Comparison of ENCODE assay signal across 9 cellular contexts in genomic region chr11:1564535-1565172, GRCh38. TPM values are rescaled to one million over a fixed set of nuclear protein-coding genes. Genes with fewer than 3 reads are reported as not detected.
A peak's percentile ranks its signal among the peaks of the same experiment; 100 is the strongest.
DNase-seq lines count a peak whose midpoint lies in the region; ATAC-seq and TF ChIP-seq lines count a peak whose summit lies in the region.
"Had no signal": no experiment of that assay in that cellular context is flagged by ENCODE, and none has a peak within 500 bp of the region (broad histone marks: within the 10 kb centered on the region; RNA-seq: fewer than 3 reads in every experiment).

No MANE protein-coding gene starts in this region.

- H3K9me2 ChIP-seq in MM.1S (replicated peaks; ENCODE audit: insufficient read depth, low read length) = no peaks in the 10 kb centered on the region

- no peaks in the 10 kb centered on the region for H3F3A ChIP-seq in MM.1S (ENCODE audit: insufficient read depth, low read length)

- H2AFZ ChIP-seq in MM.1S (ENCODE audit: low read length) = no peak overlapping the region

- H3K9me3 ChIP-seq in MM.1S (replicated peaks; ENCODE audit: insufficient read depth, low read length) = no peaks in the 10 kb centered on the region

- H3K9me3 Mint-ChIP-seq in central memory CD8-positive, alpha-beta T cell = no peaks in the 10 kb centered on the region
- H3K9me3 Mint-ChIP-seq: activated B cell treated with CpG ODN at 0.5 μM for 24 hours had no signal

- no peak overlapping the region for H3K27ac ChIP-seq in MM.1S (ENCODE audit: low read length)

- peaks cover 70% of the 10 kb centered on the region for H3K36me3 Mint-ChIP-seq in central memory CD8-positive, alpha-beta T cell (ENCODE audit: insufficient read depth)

- no peaks in the 10 kb centered on the region for H3K36me3 ChIP-seq in MM.1S (replicated peaks; ENCODE audit: insufficient read depth, low read length)

- TF ChIP-seq CTCF in AG09319 (IDR thresholded peaks at IDR 0.05; ENCODE audit: low read depth, low read length) (no peak), MM.1S (IDR thresholded peaks at IDR 0.05; ENCODE audit: low read length) (no peak)

- H3K27ac Mint-ChIP-seq in central memory CD8-positive, alpha-beta T cell (ENCODE audit: low read depth) = peak overlapping the region; percentile 92
- H3K27ac Mint-ChIP-seq: activated B cell treated with CpG ODN at 0.5 μM for 24 hours had no signal

- no peak overlapping the region for H3K9ac ChIP-seq in MM.1S (ENCODE audit: low read length)

- no peak for ATAC-seq in central memory CD8-positive, alpha-beta T cell (replicated peaks; ENCODE audit: extremely low read depth, poor library complexity, severe bottlenecking)
- no peak for ATAC-seq in left lobe of liver
- no peak for ATAC-seq in HG03457 (IDR thresholded peaks at IDR 0.05; ENCODE audit: unreplicated experiment)

- no peaks in the 10 kb centered on the region for H3K4me1 ChIP-seq in MM.1S (ENCODE audit: low read length)

- no peak overlapping the region for H3K4me3 Mint-ChIP-seq in central memory CD8-positive, alpha-beta T cell
- H3K4me3 Mint-ChIP-seq: activated B cell treated with CpG ODN at 0.5 μM for 24 hours had no signal

- no peaks in the 10 kb centered on the region for H3K27me3 Mint-ChIP-seq in central memory CD8-positive, alpha-beta T cell

- no peak overlapping the region for H3K4me3 ChIP-seq in MM.1S (ENCODE audit: low read length)

- H4K20me1 ChIP-seq in MM.1S (ENCODE audit: insufficient read depth, low read length) = no peaks in the 10 kb centered on the region

- H3K27me3 ChIP-seq in MM.1S (replicated peaks; ENCODE audit: insufficient read depth, low read length) = peaks cover 76% of the 10 kb centered on the region

- H3K4me1 Mint-ChIP-seq in central memory CD8-positive, alpha-beta T cell = peaks cover 28% of the 10 kb centered on the region
- H3K4me1 Mint-ChIP-seq: activated B cell treated with CpG ODN at 0.5 μM for 24 hours had no signal

- DNase-seq in AG09319 (ENCODE audit: extremely low read depth, low read depth) (peak; percentile 8), MM.1S (peak; percentile 20), left lobe of liver (ENCODE audit: low spot score) (peak; percentile 44), SIG-M5 (lab: John Stamatoyannopoulos, UW) (no peak), SIG-M5 treated with dmso at 0.1 percent for 504 hours (lab: John Stamatoyannopoulos, UW; ENCODE audit: unreplicated experiment) (no peak), NCI-H187 treated with DMSO at 0.1 percent for 48 hours (lab: John Stamatoyannopoulos, UW) (no peak)
- no peak for DNase-seq in central memory CD8-positive, alpha-beta T cell (ENCODE audit: low spot score in 2 of 2)
- DNase-seq: activated B cell treated with CpG ODN at 0.5 μM for 24 hours had no signal

- no peaks in the 10 kb centered on the region for H3K79me2 ChIP-seq in MM.1S (ENCODE audit: low read length)

- no peak overlapping the region for H3K4me2 ChIP-seq in MM.1S (ENCODE audit: low read depth, low read length)

RNA-seq across cellular contexts. Expression of gene DUSP8, which starts 7.4 kb away (rescaled TPM):
- 0.23 TPM for total RNA-seq in left lobe of liver

RNA-seq across cellular contexts. Expression of gene KRTAP5-1, which starts 20.4 kb away (rescaled TPM):
- total RNA-seq in left lobe of liver = not detected
- total RNA-seq: activated B cell treated with CpG ODN at 0.5 μM for 24 hours had no signal

RNA-seq across cellular contexts. Expression of gene KRTAP5-2, which starts 33.4 kb away (rescaled TPM):
- total RNA-seq in left lobe of liver = not detected
- total RNA-seq: activated B cell treated with CpG ODN at 0.5 μM for 24 hours had no signal

RNA-seq across cellular contexts. Expression of gene KRTAP5-3, which starts 43.6 kb away (rescaled TPM):
- not detected for total RNA-seq in left lobe of liver
- total RNA-seq: activated B cell treated with CpG ODN at 0.5 μM for 24 hours had no signal

RNA-seq across cellular contexts. Expression of gene KRTAP5-4, which starts 57.3 kb away (rescaled TPM):
- not detected for total RNA-seq in left lobe of liver
- total RNA-seq: activated B cell treated with CpG ODN at 0.5 μM for 24 hours had no signal

Comparison
In these comparisons a context has a peak if more than half of its experiments do, and no peak if none do; other contexts are left out.
1. DNase-seq: peak in AG09319 (single experiment), MM.1S (single experiment) and left lobe of liver (single experiment); none in central memory CD8-positive, alpha-beta T cell (0 of 2), SIG-M5 (single experiment), SIG-M5 treated with dmso at 0.1 percent for 504 hours (single experiment) and NCI-H187 treated with DMSO at 0.1 percent for 48 hours (single experiment).